ENCODE assay signal across 10 cellular contexts in the genomic region with DNA sequence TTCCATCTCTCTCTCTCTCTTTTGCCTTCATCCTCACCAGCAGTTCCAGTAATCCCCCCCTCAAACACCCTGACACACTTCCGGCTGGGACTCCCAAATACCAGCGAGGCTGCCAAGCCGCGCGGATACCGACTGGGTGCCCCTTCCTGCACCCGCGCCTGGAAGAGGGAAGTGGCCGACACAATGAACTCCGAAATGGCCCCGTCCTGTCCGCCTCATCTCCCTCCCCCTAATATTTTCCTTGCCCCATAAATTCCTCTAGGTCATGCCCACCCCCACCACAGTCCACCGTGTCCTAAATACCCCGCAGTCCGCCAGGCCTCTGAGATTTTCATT. TPM values are rescaled to one million over a fixed set of nuclear protein-coding genes. Genes with fewer than 3 reads are reported as not detected.
DNase-seq lines count a peak whose midpoint lies in the region; ATAC-seq and TF ChIP-seq lines count a peak whose summit lies in the region.
"Had no signal": no experiment of that assay in that cellular context is flagged by ENCODE, and none has a peak within 500 bp of the region (broad histone marks: within the 10 kb centered on the region; RNA-seq: fewer than 3 reads in every experiment).

No MANE protein-coding gene starts in this region.

- 7 to 8% methylated on average over 15 of the region's 15 CpGs for WGBS in heart right ventricle, 2 donors
- 11% methylated on average over 15 of the region's 15 CpGs for WGBS in mesenchymal stem cell

- no peak for TF ChIP-seq CTCF in heart right ventricle (IDR thresholded peaks at IDR 0.05)
- TF ChIP-seq CTCF in vagina (IDR thresholded peaks at IDR 0.05): no peak

- H3K4me3 ChIP-seq in heart right ventricle: peak overlapping the region in 1 of 10 donors; percentile 49
- H3K4me3 ChIP-seq in mesenchymal stem cell (ENCODE audit: insufficient read depth in 1 of 2, low read depth in 1 of 2, low read length in 2 of 2): peak overlapping the region in 1 of 2 experiments; percentile 92
- H3K4me3 ChIP-seq in vagina: peak overlapping the region; percentile 56 to 64

- DNase-seq in Right ventricle myocardium superior: peak; percentile 35
- DNase-seq in heart right ventricle: no peak
- peak; percentile 69 for DNase-seq in UCSD-AML1 (lab: John Stamatoyannopoulos, UW; ENCODE audit: unreplicated experiment)
- DNase-seq in mesenchymal stem cell: peak; percentile 47
- DNase-seq in vagina (ENCODE audit: extremely low spot score in 2 of 2): no peak
- DNase-seq: stimulated activated CD4-positive, alpha-beta T cell treated with anti-CD3 and anti-CD28 coated beads, Interleukin-12 subunit alpha, Interleukin-12 subunit beta, amount 100 ng/mL, for 4 hours had no signal

- no peak overlapping the region for H3K27ac ChIP-seq in heart right ventricle
- H3K27ac ChIP-seq in mesenchymal stem cell (ENCODE audit: low read length, poor library complexity, severe bottlenecking): peak overlapping the region; percentile 73
- H3K27ac ChIP-seq in vagina: peak overlapping the region; percentile 99

- H3K9ac ChIP-seq in mesenchymal stem cell (ENCODE audit: low read length): peak overlapping the region; percentile 90

- peaks cover 78 to 100% (median 100%) of the 10 kb centered on the region in 7 donors for H3K27me3 ChIP-seq in heart right ventricle
- H3K27me3 ChIP-seq in mesenchymal stem cell (ENCODE audit: control insufficient read depth in 1 of 2, insufficient read depth in 1 of 2, low read length in 2 of 2): peaks cover 0 to 7% of the 10 kb centered on the region in 2 experiments
- no peaks in the 10 kb centered on the region for H3K27me3 ChIP-seq in vagina

- H2BK120ac ChIP-seq in mesenchymal stem cell (ENCODE audit: low read depth, low read length): no peak overlapping the region

- TF ChIP-seq POLR2A in vagina (IDR thresholded peaks at IDR 0.05): no peak

- no peak overlapping the region for H2BK12ac ChIP-seq in mesenchymal stem cell (ENCODE audit: low read length in 2 of 2)

- H2AFZ ChIP-seq in mesenchymal stem cell (ENCODE audit: low read depth, low read length): no peak overlapping the region

- H4K8ac ChIP-seq in mesenchymal stem cell (ENCODE audit: low read length): peak overlapping the region; percentile 45

- H2BK15ac ChIP-seq in mesenchymal stem cell (ENCODE audit: low read depth, poor library complexity, severe bottlenecking): no peak overlapping the region

- peak overlapping the region; percentile 88 to 90 for H3K18ac ChIP-seq in mesenchymal stem cell (ENCODE audit: low read depth in 1 of 2, low read length in 2 of 2)

- H4K91ac ChIP-seq in mesenchymal stem cell (ENCODE audit: low read length): peak overlapping the region; percentile 2

- ATAC-seq in Right ventricle myocardium superior (ENCODE audit: poor library complexity) (no peak), heart right ventricle (no peak), HG03159 (IDR thresholded peaks at IDR 0.05; ENCODE audit: unreplicated experiment) (no peak), GM18870 (IDR thresholded peaks at IDR 0.05; ENCODE audit: unreplicated experiment) (no peak), HG03442 (IDR thresholded peaks at IDR 0.05; ENCODE audit: unreplicated experiment) (no peak)
- ATAC-seq: Panc1 had no signal

- intact Hi-C loops in Right ventricle myocardium superior (cut with DNase I): loop anchor here (10.0 kb wide), 1 partner anchor 1272 kb away; no protein-coding TSS in a partner anchor
- intact Hi-C loops in heart right ventricle (cut with DNase I): loop anchor here in 7 of 10 donors (10.0 kb wide), 6 partner anchors 312 to 1302 kb away; no protein-coding TSS in a partner anchor
- intact Hi-C loops in vagina (cut with DNase I): loop anchor here (5.0 to 10.0 kb wide), 2 partner anchors 795 to 1312 kb away; no protein-coding TSS in a partner anchor

- H3K9me3 ChIP-seq in heart right ventricle (no peaks in the 10 kb centered on the region), mesenchymal stem cell (ENCODE audit: control insufficient read depth, low read length) (no peaks in the 10 kb centered on the region), vagina (no peaks in the 10 kb centered on the region)

- peak overlapping the region; percentile 54 for H2BK5ac ChIP-seq in mesenchymal stem cell (ENCODE audit: low read depth, low read length, poor library complexity, severe bottlenecking)

- H3K36me3 ChIP-seq in heart right ventricle (peaks cover 0 to 15% (median 0%) of the 10 kb centered on the region in 9 donors), mesenchymal stem cell (ENCODE audit: control insufficient read depth in 1 of 2, insufficient read depth in 2 of 2, low read depth in 1 of 2, low read length in 2 of 2) (peaks cover 19 to 63% of the 10 kb centered on the region in 2 experiments), vagina (no peaks in the 10 kb centered on the region)

- H3K4me1 ChIP-seq in heart right ventricle: peaks cover 3 to 69% (median 27%) of the 10 kb centered on the region in 9 donors
- peaks cover 21% of the 10 kb centered on the region for H3K4me1 ChIP-seq in mesenchymal stem cell (ENCODE audit: control insufficient read depth, insufficient read depth, low read depth, low read length)
- H3K4me1 ChIP-seq in vagina: peaks cover 37% of the 10 kb centered on the region

- H3K4ac ChIP-seq in mesenchymal stem cell (ENCODE audit: low read depth in 1 of 2, low read length in 2 of 2): peak overlapping the region; percentile 39 to 65

- no peak overlapping the region for H2AK5ac ChIP-seq in mesenchymal stem cell (ENCODE audit: low read length, severe bottlenecking)

- no peak overlapping the region for H3K23ac ChIP-seq in mesenchymal stem cell (ENCODE audit: low read length in 2 of 2)

- no peak overlapping the region for H3K14ac ChIP-seq in mesenchymal stem cell (ENCODE audit: low read length in 2 of 2)

- peak overlapping the region; percentile 67 for H3K4me2 ChIP-seq in mesenchymal stem cell (ENCODE audit: low read length, poor library complexity, severe bottlenecking)

- H3K79me1 ChIP-seq in mesenchymal stem cell (replicated peaks; ENCODE audit: low read length, poor library complexity, severe bottlenecking): no peaks in the 10 kb centered on the region

RNA-seq across cellular contexts. Expression of a gene that starts 1.8 kb away (rescaled TPM):
- total RNA-seq in Right ventricle myocardium superior: not detected
- not detected for total RNA-seq in heart right ventricle
- polyA plus RNA-seq in heart right ventricle: not detected
- polyA plus RNA-seq in mesenchymal stem cell (2013, experiment 1 of 2): 9.8 TPM
- 9.8 TPM for polyA plus RNA-seq in mesenchymal stem cell (2013, experiment 2 of 2)
- total RNA-seq in vagina: 13.0 TPM

RNA-seq across cellular contexts. Expression of a gene that starts 7.0 kb away (rescaled TPM):
- total RNA-seq in Right ventricle myocardium superior (not detected), heart right ventricle (under 1 TPM in 1 of 10 donors, not detected in 9; 0.19 TPM), vagina (19.2 TPM)
- polyA plus RNA-seq in heart right ventricle: under 1 TPM in 1 of 2 donors, not detected in 1; 0.03 TPM
- polyA plus RNA-seq in mesenchymal stem cell (2013, experiment 1 of 2): 6.9 TPM
- polyA plus RNA-seq in mesenchymal stem cell (2013, experiment 2 of 2): 7.1 TPM

RNA-seq across cellular contexts. Expression of a gene that starts 10.7 kb away (rescaled TPM):
- not detected for total RNA-seq in Right ventricle myocardium superior
- not detected for total RNA-seq in heart right ventricle
- under 1 TPM in 1 of 2 donors, not detected in 1; 0.04 TPM for polyA plus RNA-seq in heart right ventricle
- polyA plus RNA-seq in mesenchymal stem cell (2013, experiment 1 of 2): 3.1 TPM
- 3.2 TPM for polyA plus RNA-seq in mesenchymal stem cell (2013, experiment 2 of 2)
- total RNA-seq in vagina: 23.8 TPM

RNA-seq across cellular contexts. Expression of a gene that starts 14.8 kb away (rescaled TPM):
- 0.35 TPM for total RNA-seq in Right ventricle myocardium superior
- total RNA-seq in heart right ventricle: 1 to 10 TPM in 1 of 10 donors, under 1 TPM in 7, not detected in 2; 0.11 to 1.5 (median 0.22) TPM
- polyA plus RNA-seq in heart right ventricle: under 1 TPM; 0.35 to 0.37 TPM
- 0.39 TPM for polyA plus RNA-seq in mesenchymal stem cell (2013, experiment 1 of 2)
- 0.51 TPM for polyA plus RNA-seq in mesenchymal stem cell (2013, experiment 2 of 2)
- total RNA-seq in vagina: 3.9 TPM

RNA-seq across cellular contexts. Expression of a gene that starts 17.9 kb away (rescaled TPM):
- total RNA-seq in Right ventricle myocardium superior (not detected), heart right ventricle (not detected), vagina (9.8 TPM)
- not detected for polyA plus RNA-seq in heart right ventricle
- 1.4 TPM for polyA plus RNA-seq in mesenchymal stem cell (2013, experiment 1 of 2)
- polyA plus RNA-seq in mesenchymal stem cell (2013, experiment 2 of 2): 1.3 TPM

Comparison
In these comparisons a context has a peak if more than half of its experiments do, and no peak if none do; other contexts are left out.
1. DNase-seq: peak in Right ventricle myocardium superior (single experiment), UCSD-AML1 (single experiment) and mesenchymal stem cell (single experiment); none in heart right ventricle (0 of 2) and vagina (0 of 2).
2. H3K27ac ChIP-seq: peak in mesenchymal stem cell (single experiment) and vagina (single experiment); none in heart right ventricle (0 of 10).
3. RNA of a gene that starts 1.8 kb away (total RNA-seq): 13.0 TPM in vagina (single experiment); not detected in Right ventricle myocardium superior (single experiment) and not detected in heart right ventricle; every median in the first group is over 10 times any median in the second.
4. RNA of a gene that starts 7.0 kb away (total RNA-seq): 19.2 TPM in vagina (single experiment); 0.19 TPM in heart right ventricle and not detected in Right ventricle myocardium superior (single experiment); every median in the first group is over 10 times any median in the second.
5. RNA of a gene that starts 10.7 kb away (total RNA-seq): 23.8 TPM in vagina (single experiment); not detected in Right ventricle myocardium superior (single experiment) and not detected in heart right ventricle; every median in the first group is over 10 times any median in the second.